In the genomic region with DNA sequence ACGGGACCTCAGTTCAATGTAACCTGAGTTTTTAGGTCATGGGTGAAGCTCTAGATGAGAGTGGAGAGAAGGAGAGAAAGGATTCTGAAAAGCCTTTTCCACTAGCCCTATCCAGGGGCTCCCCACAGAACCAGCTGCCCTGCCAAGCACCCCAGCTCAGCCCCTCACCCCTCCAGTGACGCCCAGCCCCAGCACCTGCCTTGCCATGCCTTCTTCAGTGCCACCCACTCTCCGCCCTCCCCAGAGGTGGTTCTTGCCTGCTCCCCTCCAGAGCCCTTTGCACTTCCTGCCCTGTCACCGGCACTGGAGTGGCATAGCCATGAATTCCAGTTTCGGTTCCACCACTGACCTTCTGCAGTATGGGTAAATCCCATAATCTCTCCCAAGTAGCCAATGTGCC, we compare ENCODE assay signal across 24 cellular contexts.
"Had no signal": no experiment of that assay in that cellular context is flagged by ENCODE, and none has a peak within 500 bp of the region (broad histone marks: within the 10 kb centered on the region; RNA-seq: fewer than 3 reads in every experiment).

No MANE protein-coding gene starts in this region.

- H3K4me3 Mint-ChIP-seq: dendritic cell treated with granulocyte-macrophage colony-stimulating factor and Interleukin-4, amounts not matched to agents 40 ng/mL and 50 ng/mL, for 4 days; effector memory CD8-positive, alpha-beta T cell; endodermal cell; mesothelial cell of epicardium had no signal

- H3K9me3 Mint-ChIP-seq: dendritic cell treated with granulocyte-macrophage colony-stimulating factor and Interleukin-4, amounts not matched to agents 40 ng/mL and 50 ng/mL, for 4 days; effector memory CD8-positive, alpha-beta T cell; endodermal cell; mesothelial cell of epicardium had no signal

- H3K27ac Mint-ChIP-seq: dendritic cell treated with granulocyte-macrophage colony-stimulating factor and Interleukin-4, amounts not matched to agents 40 ng/mL and 50 ng/mL, for 4 days; effector memory CD8-positive, alpha-beta T cell; endodermal cell; mesothelial cell of epicardium had no signal

- ATAC-seq: effector memory CD8-positive, alpha-beta T cell; esophagus mucosa; gastrocnemius medialis; heart right ventricle; left cardiac atrium; left lung; left ventricle myocardium superior; lower lobe of right lung; mucosa of descending colon had no signal

- H3K27me3 Mint-ChIP-seq: dendritic cell treated with granulocyte-macrophage colony-stimulating factor and Interleukin-4, amounts not matched to agents 40 ng/mL and 50 ng/mL, for 4 days had no signal

- H3K36me3 Mint-ChIP-seq: mesothelial cell of epicardium had no signal

- DNase-seq: colonic mucosa; cortex of kidney; effector CD8-positive, alpha-beta T cell; effector memory CD8-positive, alpha-beta T cell; endodermal cell; erythroblast; esophagus squamous epithelium; foreskin fibroblast; foreskin melanocyte; gastrocnemius medialis; glutamatergic neuron; head of caudate nucleus; heart right ventricle; hippocampal formation; left cardiac atrium; left ventricle myocardium superior; lower lobe of right lung; mesenchymal stem cell; mucosa of descending colon had no signal

- H3K4me3 ChIP-seq: colonic mucosa, esophagus squamous epithelium, gastrocnemius medialis, heart right ventricle, left lung, lower lobe of right lung, mucosa of descending colon had no signal

- H3K27ac ChIP-seq: colonic mucosa, epithelial cell of prostate, esophagus squamous epithelium, gastrocnemius medialis, left lung, lower lobe of right lung had no signal

- H3K4me1 Mint-ChIP-seq: endodermal cell had no signal

- H3K9me3 ChIP-seq: colonic mucosa, esophagus squamous epithelium, gastrocnemius medialis, heart right ventricle, left lung, lower lobe of right lung, mucosa of descending colon had no signal

- H3K36me3 ChIP-seq: colonic mucosa, esophagus squamous epithelium, gastrocnemius medialis, heart right ventricle, left lung, lower lobe of right lung had no signal

- H3K27me3 ChIP-seq: colonic mucosa, esophagus squamous epithelium, gastrocnemius medialis, heart right ventricle, left lung had no signal

- H3K4me1 ChIP-seq: colonic mucosa, left lung, lower lobe of right lung had no signal
